In genomic region chr1:109534307-109534858, GRCh38 we compare ENCODE assay signal across 23 cellular contexts. TPM values are rescaled to one million over a fixed set of nuclear protein-coding genes. Genes with fewer than 3 reads are reported as not detected.
"Had no signal": no experiment of that assay in that cellular context is flagged by ENCODE, and none has a peak within 500 bp of the region (broad histone marks: within the 10 kb centered on the region; RNA-seq: fewer than 3 reads in every experiment).

No MANE protein-coding gene starts in this region.

- H3K4me3 Mint-ChIP-seq: activated CD4-positive, alpha-beta memory T cell treated with anti-CD3 and anti-CD28 coated beads, Interleukin-2, amount 10 ng/mL, durations not matched to agents 7 days and 5 days; activated CD4-positive, alpha-beta T cell treated with anti-CD3 and anti-CD28 coated beads for 36 hours; central memory CD8-positive, alpha-beta T cell; T-cell had no signal

- ATAC-seq: activated CD4-positive, alpha-beta T cell treated with anti-CD3 and anti-CD28 coated beads for 36 hours; T-cell had no signal

- H3K27ac ChIP-seq: SK-N-MC, WERI-Rb-1 had no signal

- H3K27ac Mint-ChIP-seq: activated CD4-positive, alpha-beta memory T cell treated with anti-CD3 and anti-CD28 coated beads, Interleukin-2, amount 10 ng/mL, durations not matched to agents 7 days and 5 days; activated CD4-positive, alpha-beta T cell treated with anti-CD3 and anti-CD28 coated beads for 36 hours; activated T-helper 2 cell treated with anti-CD3 and anti-CD28 coated beads, Interferon-gamma antibody, Interleukin-2, Interleukin-4, amounts not matched to agents 10 μg/mL and 5 μg/mL and 100 μg/mL, durations not matched to agents 14 hours and 24 hours and 36 hours; T-cell had no signal

- H3K27me3 Mint-ChIP-seq: activated CD4-positive, alpha-beta memory T cell treated with anti-CD3 and anti-CD28 coated beads, Interleukin-2, amount 10 ng/mL, durations not matched to agents 7 days and 5 days; activated CD4-positive, alpha-beta T cell treated with anti-CD3 and anti-CD28 coated beads for 36 hours; central memory CD8-positive, alpha-beta T cell; T-cell had no signal

- DNase-seq: activated CD4-positive, alpha-beta memory T cell treated with anti-CD3 and anti-CD28 coated beads, Interleukin-2, amount 10 ng/mL, durations not matched to agents 7 days and 5 days; activated CD4-positive, alpha-beta T cell treated with anti-CD3 and anti-CD28 coated beads for 36 hours; activated CD4-positive, alpha-beta T cell treated with anti-CD3 and anti-CD28 coated beads, Interleukin-2, amount 50 U/mL, for 1 hour; activated gamma-delta T cell treated with Interleukin-2 at 50 U/mL for 16 hours; activated naive CD4-positive, alpha-beta T cell treated with anti-CD3 and anti-CD28 coated beads, Interleukin-2, amount 50 U/mL, for 16 hours; activated T-cell treated with anti-CD3 and anti-CD28 coated beads for 4 hours; aorta; Karpas-422; NCI-H1092 treated with DMSO at 0.1 percent for 48 hours; NCI-H1417 treated with DMSO at 0.1 percent for 48 hours; NCI-H1694; NCI-H2029 treated with DMSO at 0.1 percent for 48 hours; NCI-H510A treated with DMSO at 0.1 percent for 48 hours; NCI-H69; T-cell; T-helper 2 cell; T1000; WERI-Rb-1 had no signal

- H3K36me3 Mint-ChIP-seq: T-cell had no signal

- H3K36me3 ChIP-seq: WERI-Rb-1 had no signal

- H3K4me3 ChIP-seq: SK-N-MC had no signal

- H3K9me3 Mint-ChIP-seq: activated CD4-positive, alpha-beta memory T cell treated with anti-CD3 and anti-CD28 coated beads, Interleukin-2, amount 10 ng/mL, durations not matched to agents 7 days and 5 days; activated T-helper 2 cell treated with anti-CD3 and anti-CD28 coated beads, Interferon-gamma antibody, Interleukin-2, Interleukin-4, amounts not matched to agents 10 μg/mL and 5 μg/mL and 100 μg/mL, durations not matched to agents 14 hours and 24 hours and 36 hours; central memory CD8-positive, alpha-beta T cell; T-cell had no signal

RNA-seq across cellular contexts. Expression of gene GPR61, which starts 5.3 kb away (rescaled TPM):
- total RNA-seq: activated CD8-positive, alpha-beta memory T cell treated with anti-CD3 and anti-CD28 coated beads for 36 hours; aorta; bronchial epithelial cell had no signal
- polyA plus RNA-seq: aorta had no signal
